Comparison of ENCODE assay signal across 28 cellular contexts in genomic region chr10:60403168-60403873, GRCh38.
"Had no signal": no experiment of that assay in that cellular context is flagged by ENCODE, and none has a peak within 500 bp of the region (broad histone marks: within the 10 kb centered on the region; RNA-seq: fewer than 3 reads in every experiment).

No MANE protein-coding gene starts in this region.

- H3K4me3 ChIP-seq: pancreas, prostate gland, skin epidermis, stomach, thoracic aorta, thyroid gland, tibial nerve, upper lobe of left lung, vagina had no signal

- ATAC-seq: naive thymus-derived CD8-positive, alpha-beta T cell; natural killer cell treated with Interleukin-12 subunit alpha and Interleukin-12 subunit beta and Interleukin-15 and Interleukin-18, amount 100 ng/mL, for 72 hours; pancreas; right cardiac atrium; sciatic nerve; stimulated activated effector memory CD8-positive, alpha-beta T cell treated with anti-CD3 and anti-CD28 coated beads, Interleukin-12 subunit alpha, Interleukin-12 subunit beta, amount 100 ng/mL, for 72 hours; stimulated activated naive B cell treated with anti-CD40 and anti-IgM and Interleukin-4, amounts not matched to agents 10 μg/mL and 1 μg/mL and 100 μg/mL, for 72 hours had no signal

- H3K27me3 ChIP-seq: neutrophil, pancreas, stomach, thyroid gland, tibial nerve, upper lobe of left lung, vagina had no signal

- H3K9me3 Mint-ChIP-seq: natural killer cell treated with Interleukin-12 subunit alpha and Interleukin-12 subunit beta and Interleukin-15 and Interleukin-18, amount 100 ng/mL, for 72 hours; nephron progenitor cell; neural crest cell; stimulated activated effector memory CD8-positive, alpha-beta T cell treated with anti-CD3 and anti-CD28 coated beads, Interleukin-12 subunit alpha, Interleukin-12 subunit beta, amount 100 ng/mL, for 72 hours; stimulated activated naive CD8-positive, alpha-beta T cell treated with anti-CD3 and anti-CD28 coated beads, Interleukin-15, Interleukin-2, amounts not matched to agents 100 ng/mL and 50 ng/mL, for 24 hours had no signal

- H3K4me3 Mint-ChIP-seq: naive thymus-derived CD8-positive, alpha-beta T cell; natural killer cell treated with Interleukin-12 subunit alpha and Interleukin-12 subunit beta and Interleukin-15 and Interleukin-18, amount 100 ng/mL, for 72 hours; nephron progenitor cell; neural crest cell; stimulated activated effector memory CD8-positive, alpha-beta T cell treated with anti-CD3 and anti-CD28 coated beads, Interleukin-12 subunit alpha, Interleukin-12 subunit beta, amount 100 ng/mL, for 72 hours; stimulated activated naive B cell treated with anti-CD40 and anti-IgM and Interleukin-4, amounts not matched to agents 10 μg/mL and 1 μg/mL and 100 μg/mL, for 72 hours; stimulated activated naive CD8-positive, alpha-beta T cell treated with anti-CD3 and anti-CD28 coated beads, Interleukin-15, Interleukin-2, amounts not matched to agents 100 ng/mL and 50 ng/mL, for 24 hours had no signal

- H3K27me3 Mint-ChIP-seq: natural killer cell treated with Interleukin-12 subunit alpha and Interleukin-12 subunit beta and Interleukin-15 and Interleukin-18, amount 100 ng/mL, for 72 hours; stimulated activated naive CD8-positive, alpha-beta T cell treated with anti-CD3 and anti-CD28 coated beads, Interleukin-15, Interleukin-2, amounts not matched to agents 100 ng/mL and 50 ng/mL, for 24 hours had no signal

- H3K36me3 ChIP-seq: neutrophil, pancreas, prostate gland, stomach, thoracic aorta, thyroid gland, tibial nerve, upper lobe of left lung, vagina had no signal

- FAIRE-seq: pancreas, urothelium cell line had no signal

- H3K9me3 ChIP-seq: neutrophil, pancreas, prostate gland, stomach, thoracic aorta, thyroid gland, upper lobe of left lung, vagina had no signal

- H3K27ac Mint-ChIP-seq: naive thymus-derived CD8-positive, alpha-beta T cell; natural killer cell treated with Interleukin-12 subunit alpha and Interleukin-12 subunit beta and Interleukin-15 and Interleukin-18, amount 100 ng/mL, for 72 hours; nephron progenitor cell; stimulated activated effector memory CD8-positive, alpha-beta T cell treated with anti-CD3 and anti-CD28 coated beads, Interleukin-12 subunit alpha, Interleukin-12 subunit beta, amount 100 ng/mL, for 72 hours; stimulated activated naive B cell treated with anti-CD40 and anti-IgM and Interleukin-4, amounts not matched to agents 10 μg/mL and 1 μg/mL and 100 μg/mL, for 72 hours; stimulated activated naive CD8-positive, alpha-beta T cell treated with anti-CD3 and anti-CD28 coated beads, Interleukin-15, Interleukin-2, amounts not matched to agents 100 ng/mL and 50 ng/mL, for 24 hours had no signal

- H3K4me1 ChIP-seq: pancreas, prostate gland, stomach, thyroid gland, upper lobe of left lung had no signal

- H3K4me1 Mint-ChIP-seq: naive thymus-derived CD8-positive, alpha-beta T cell; nephron progenitor cell; stimulated activated effector memory CD8-positive, alpha-beta T cell treated with anti-CD3 and anti-CD28 coated beads, Interleukin-12 subunit alpha, Interleukin-12 subunit beta, amount 100 ng/mL, for 72 hours had no signal

- H3K27ac ChIP-seq: neutrophil, pancreas, prostate gland, skin epidermis, stomach, thoracic aorta, thyroid gland, tibial nerve, upper lobe of left lung, vagina had no signal

- DNase-seq: naive thymus-derived CD8-positive, alpha-beta T cell; nephron progenitor cell; nucleus accumbens; pancreas; retina; right cardiac atrium; stimulated activated CD4-positive, alpha-beta T cell treated with anti-CD3 and anti-CD28 coated beads, Interleukin-15, amount 100 ng/mL, for 24 hours; stimulated activated CD4-positive, alpha-beta T cell treated with anti-CD3 and anti-CD28 coated beads, Interleukin-2, amount 100 ng/mL, for 24 hours; stimulated activated CD4-positive, alpha-beta T cell treated with anti-CD3 and anti-CD28 coated beads, Interleukin-2, amount 100 ng/mL, for 48 hours; stimulated activated CD4-positive, alpha-beta T cell treated with anti-CD3 and anti-CD28 coated beads, Interleukin-4, amount 100 ng/mL, for 24 hours; stimulated activated naive B cell treated with anti-CD40 and anti-IgM and Interleukin-4, amounts not matched to agents 10 μg/mL and 1 μg/mL and 100 μg/mL, for 72 hours; stimulated activated naive CD4-positive, alpha-beta T cell treated with Interleukin-2 at 50 U/mL for 16 hours; stomach; thyroid gland; trophoblast cell had no signal

- H3K36me3 Mint-ChIP-seq: naive thymus-derived CD8-positive, alpha-beta T cell; natural killer cell treated with Interleukin-12 subunit alpha and Interleukin-12 subunit beta and Interleukin-15 and Interleukin-18, amount 100 ng/mL, for 72 hours; stimulated activated effector memory CD8-positive, alpha-beta T cell treated with anti-CD3 and anti-CD28 coated beads, Interleukin-12 subunit alpha, Interleukin-12 subunit beta, amount 100 ng/mL, for 72 hours; stimulated activated naive B cell treated with anti-CD40 and anti-IgM and Interleukin-4, amounts not matched to agents 10 μg/mL and 1 μg/mL and 100 μg/mL, for 72 hours had no signal
